ENCODE assay signal across 11 cellular contexts in genomic region chr10:24645784-24646183, GRCh38.
DNase-seq lines count a peak whose midpoint lies in the region; ATAC-seq and TF ChIP-seq lines count a peak whose summit lies in the region.
"Had no signal": no experiment of that assay in that cellular context is flagged by ENCODE, and none has a peak within 500 bp of the region (broad histone marks: within the 10 kb centered on the region; RNA-seq: fewer than 3 reads in every experiment).

No MANE protein-coding gene starts in this region.

- H3K9me3 ChIP-seq in upper lobe of right lung: no peaks in the 10 kb centered on the region

- no peak overlapping the region for H3K4me3 Mint-ChIP-seq in activated naive CD4-positive, alpha-beta T cell treated with anti-CD3 and anti-CD28 coated beads for 36 hours
- H3K4me3 Mint-ChIP-seq: activated CD4-positive, alpha-beta memory T cell treated with anti-CD3 and anti-CD28 coated beads, Interleukin-2, amount 10 ng/mL, durations not matched to agents 7 days and 5 days had no signal

- no peak overlapping the region for H3K27ac ChIP-seq in upper lobe of right lung

- peak; percentile 20 for DNase-seq in activated naive CD4-positive, alpha-beta T cell treated with anti-CD3 and anti-CD28 coated beads for 36 hours
- DNase-seq in activated naive CD4-positive, alpha-beta T cell treated with Interleukin-2 at 50 U/mL for 16 hours: no peak
- DNase-seq in LoVo (ENCODE audit: low spot score) (peak; percentile 25), dermis blood vessel endothelial cell (peak; percentile 83), upper lobe of right lung (no peak), ecto neural progenitor cell (ENCODE audit: low spot score) (no peak)
- no peak for DNase-seq in effector CD4-positive, alpha-beta T cell
- DNase-seq: activated CD4-positive, alpha-beta memory T cell treated with anti-CD3 and anti-CD28 coated beads, Interleukin-2, amount 10 ng/mL, durations not matched to agents 7 days and 5 days; NCI-H1048 had no signal

- H3K4me1 ChIP-seq in upper lobe of right lung: peaks cover 16% of the 10 kb centered on the region

- no peaks in the 10 kb centered on the region for H3K4me1 Mint-ChIP-seq in activated naive CD4-positive, alpha-beta T cell treated with anti-CD3 and anti-CD28 coated beads for 36 hours (ENCODE audit: low read depth)

- no peak overlapping the region for H3K4me3 ChIP-seq in upper lobe of right lung

- no peaks in the 10 kb centered on the region for H3K36me3 Mint-ChIP-seq in activated naive CD4-positive, alpha-beta T cell treated with anti-CD3 and anti-CD28 coated beads for 36 hours (ENCODE audit: low read depth)

- no peaks in the 10 kb centered on the region for H3K36me3 ChIP-seq in upper lobe of right lung

- H3K27ac Mint-ChIP-seq in activated naive CD4-positive, alpha-beta T cell treated with anti-CD3 and anti-CD28 coated beads for 36 hours: no peak overlapping the region

- no peaks in the 10 kb centered on the region for H3K27me3 ChIP-seq in upper lobe of right lung

- no peak for TF ChIP-seq CTCF in upper lobe of right lung (IDR thresholded peaks at IDR 0.05)

- no peaks in the 10 kb centered on the region for H3K27me3 Mint-ChIP-seq in activated naive CD4-positive, alpha-beta T cell treated with anti-CD3 and anti-CD28 coated beads for 36 hours (ENCODE audit: low read depth)
- H3K27me3 Mint-ChIP-seq: activated CD4-positive, alpha-beta memory T cell treated with anti-CD3 and anti-CD28 coated beads, Interleukin-2, amount 10 ng/mL, durations not matched to agents 7 days and 5 days had no signal

- ATAC-seq in upper lobe of right lung: peak; percentile 47
- no peak for ATAC-seq in HG02970 (IDR thresholded peaks at IDR 0.05; ENCODE audit: low FRiP score, unreplicated experiment)
- ATAC-seq: HCT116 had no signal

- CTCF ChIA-PET in activated naive CD4-positive, alpha-beta T cell treated with anti-CD3 and anti-CD28 coated beads for 36 hours (lab: Charles Lee): interaction anchor here (0.9 to 1.3 kb wide), 2 partner anchors 344 to 435 kb away, joined by 5 to 9 read pairs; no protein-coding TSS in a partner anchor

- no peaks in the 10 kb centered on the region for H3K9me3 Mint-ChIP-seq in activated naive CD4-positive, alpha-beta T cell treated with anti-CD3 and anti-CD28 coated beads for 36 hours
- H3K9me3 Mint-ChIP-seq: activated CD4-positive, alpha-beta memory T cell treated with anti-CD3 and anti-CD28 coated beads, Interleukin-2, amount 10 ng/mL, durations not matched to agents 7 days and 5 days had no signal

- intact Hi-C loops in activated naive CD4-positive, alpha-beta T cell treated with anti-CD3 and anti-CD28 coated beads for 36 hours (cut with micrococcal nuclease): no loop called here
- intact Hi-C loops in upper lobe of right lung (cut with DNase I): no loop called here

Comparison
In these comparisons a context has a peak if more than half of its experiments do, and no peak if none do; other contexts are left out.
1. DNase-seq: peak in activated naive CD4-positive, alpha-beta T cell treated with anti-CD3 and anti-CD28 coated beads for 36 hours (single experiment), LoVo (single experiment) and dermis blood vessel endothelial cell (single experiment); none in activated naive CD4-positive, alpha-beta T cell treated with Interleukin-2 at 50 U/mL for 16 hours (single experiment), upper lobe of right lung (single experiment), ecto neural progenitor cell (single experiment) and effector CD4-positive, alpha-beta T cell (single experiment).